11 cellular contexts compared by ENCODE assay signal in genomic region chr22:24426859-24427499, GRCh38. TPM values are rescaled to one million over a fixed set of nuclear protein-coding genes. Genes with fewer than 3 reads are reported as not detected.
DNase-seq lines count a peak whose midpoint lies in the region; ATAC-seq and TF ChIP-seq lines count a peak whose summit lies in the region.
"Had no signal": no experiment of that assay in that cellular context is flagged by ENCODE, and none has a peak within 500 bp of the region (broad histone marks: within the 10 kb centered on the region; RNA-seq: fewer than 3 reads in every experiment).

No MANE protein-coding gene starts in this region.

- H3K9me3 Mint-ChIP-seq in activated T-helper 17 cell treated with anti-CD3 and anti-CD28 coated beads, Interleukin-2, amount 50 U/mL, for 72 hours = no peaks in the 10 kb centered on the region

- H4K91ac ChIP-seq in neuronal stem cell (ENCODE audit: low read depth, low read length, poor library complexity) = no peak overlapping the region

- H3K27ac ChIP-seq in DOHH2 (ENCODE audit: low read depth, low read length) (peak overlapping the region; percentile 98), neuronal stem cell (replicated peaks; ENCODE audit: low read length) (no peak overlapping the region)

- peaks cover 18% of the 10 kb centered on the region for H3K36me3 ChIP-seq in DOHH2 (ENCODE audit: control insufficient read depth, low read length)
- H3K36me3 ChIP-seq in neuronal stem cell (replicated peaks in 1 of 2; ENCODE audit: control insufficient read depth in 2 of 2, insufficient read depth in 2 of 2, low read length in 2 of 2) = no peaks in the 10 kb centered on the region

- peaks cover 2% of the 10 kb centered on the region for H3K79me1 ChIP-seq in neuronal stem cell (ENCODE audit: low read depth, low read length)

- H3K9ac ChIP-seq in neuronal stem cell (ENCODE audit: low read depth, low read length, poor library complexity) = no peak overlapping the region

- no peak overlapping the region for H3K4ac ChIP-seq in neuronal stem cell (ENCODE audit: low read length)

- no peaks in the 10 kb centered on the region for H3K27me3 Mint-ChIP-seq in activated T-helper 17 cell treated with anti-CD3 and anti-CD28 coated beads, Interleukin-2, amount 50 U/mL, for 72 hours

- peaks cover 78% of the 10 kb centered on the region for H3K4me1 ChIP-seq in DOHH2 (ENCODE audit: control insufficient read depth, low read length)
- H3K4me1 ChIP-seq in neuronal stem cell (ENCODE audit: control insufficient read depth in 2 of 2, insufficient read depth in 1 of 2, low read depth in 1 of 2, low read length in 2 of 2) = peaks cover 8 to 14% of the 10 kb centered on the region in 2 donors

- no peaks in the 10 kb centered on the region for H3K9me2 ChIP-seq in DOHH2 (replicated peaks; ENCODE audit: control insufficient read depth, low read length)

- H4K20me1 ChIP-seq in DOHH2 (ENCODE audit: control insufficient read depth, insufficient read depth, low read depth, low read length) = no peaks in the 10 kb centered on the region

- peak overlapping the region; percentile 48 for H2BK12ac ChIP-seq in neuronal stem cell (ENCODE audit: low read length)

- no peak overlapping the region for H2BK5ac ChIP-seq in neuronal stem cell (ENCODE audit: low read length)

- H3K14ac ChIP-seq in neuronal stem cell (ENCODE audit: low read length) = no peak overlapping the region

- TF ChIP-seq CTCF in DOHH2 (IDR thresholded peaks at IDR 0.05; ENCODE audit: low read depth, low read length, poor library complexity, severe bottlenecking) = no peak

- no peak overlapping the region for H2AFZ ChIP-seq in neuronal stem cell (ENCODE audit: low read length)

- H3K18ac ChIP-seq in neuronal stem cell (ENCODE audit: low read length) = peak overlapping the region; percentile 52

- H3K27me3 ChIP-seq in DOHH2 (ENCODE audit: control insufficient read depth, low read length) = no peaks in the 10 kb centered on the region
- H3K27me3 ChIP-seq in neuronal stem cell (ENCODE audit: control insufficient read depth in 3 of 3, insufficient read depth in 3 of 3, low read depth in 1 of 3, low read length in 3 of 3) = peaks cover 10 to 29% (median 26%) of the 10 kb centered on the region in 3 experiments

- H3K4me1 Mint-ChIP-seq in activated T-helper 17 cell treated with anti-CD3 and anti-CD28 coated beads, Interleukin-2, amount 50 U/mL, for 72 hours = peaks cover 18% of the 10 kb centered on the region

- H3K27ac Mint-ChIP-seq in activated T-helper 17 cell treated with anti-CD3 and anti-CD28 coated beads, Interleukin-2, amount 50 U/mL, for 72 hours = peak overlapping the region; percentile 90

- H2BK15ac ChIP-seq in neuronal stem cell (ENCODE audit: low read length) = peak overlapping the region; percentile 59

- ATAC-seq in HG03095 (IDR thresholded peaks at IDR 0.05; ENCODE audit: unreplicated experiment) = peak; percentile 7
- no peak for ATAC-seq in activated T-helper 17 cell treated with anti-CD3 and anti-CD28 coated beads, Interleukin-2, amount 50 U/mL, for 72 hours (replicated peaks)
- no peak for ATAC-seq in GM18868 (IDR thresholded peaks at IDR 0.05; ENCODE audit: unreplicated experiment)
- ATAC-seq: HCT116 had no signal

- peak overlapping the region; percentile 93 for H3K4me3 Mint-ChIP-seq in activated T-helper 17 cell treated with anti-CD3 and anti-CD28 coated beads, Interleukin-2, amount 50 U/mL, for 72 hours

- peak overlapping the region; percentile 70 for H3K23ac ChIP-seq in neuronal stem cell (ENCODE audit: low read depth, low read length, poor library complexity)

- H3K4me3 ChIP-seq in DOHH2 (ENCODE audit: low read length) = peak overlapping the region; percentile 79
- H3K4me3 ChIP-seq in neuronal stem cell (ENCODE audit: low read length in 2 of 2) = no peak overlapping the region

- H4K8ac ChIP-seq in neuronal stem cell (ENCODE audit: low read depth, low read length) = no peak overlapping the region

- no peak overlapping the region for H2BK120ac ChIP-seq in neuronal stem cell (ENCODE audit: low read depth, low read length)

- peaks cover 17% of the 10 kb centered on the region for H3F3A ChIP-seq in DOHH2 (ENCODE audit: control insufficient read depth, insufficient read depth)

- no peaks in the 10 kb centered on the region for H3K9me3 ChIP-seq in DOHH2 (ENCODE audit: control insufficient read depth, insufficient read depth, low read length)
- H3K9me3 ChIP-seq in neuronal stem cell (replicated peaks in 1 of 2; ENCODE audit: control insufficient read depth in 2 of 2, insufficient read depth in 1 of 2, low read depth in 1 of 2, low read length in 2 of 2) = no peaks in the 10 kb centered on the region

- H2AK5ac ChIP-seq in neuronal stem cell (ENCODE audit: low read depth, low read length) = peak overlapping the region; percentile 80

- no peak for DNase-seq in neuronal stem cell (ENCODE audit: low spot score)
- no peak for DNase-seq in kidney tubule cell (ENCODE audit: low spot score)
- DNase-seq in erythroblast (lab: John Stamatoyannopoulos, UW) = no peak
- DNase-seq: DMS153, NCI-H1694, trophoblast cell had no signal

- peaks cover 71% of the 10 kb centered on the region for H3K79me2 ChIP-seq in DOHH2 (ENCODE audit: control insufficient read depth, low read length)

- peaks cover 37% of the 10 kb centered on the region for H3K36me3 Mint-ChIP-seq in activated T-helper 17 cell treated with anti-CD3 and anti-CD28 coated beads, Interleukin-2, amount 50 U/mL, for 72 hours (ENCODE audit: low read depth)

- H3K4me2 ChIP-seq in DOHH2 (ENCODE audit: low read length) (peak overlapping the region; percentile 96), neuronal stem cell (ENCODE audit: insufficient read depth, low read length, poor library complexity, severe bottlenecking) (no peak overlapping the region)

- no peak for TF ChIP-seq POLR2A in erythroblast (IDR thresholded peaks at IDR 0.05; ENCODE audit: low read length)

- WGBS in neuronal stem cell (ENCODE audit: extremely low coverage in 2 of 2, insufficient read length in 2 of 2, insufficient replicate concordance in 1 of 2), 2 donors = no CpG with 5 or more reads among the region's 19 CpGs

RNA-seq across cellular contexts. Expression of gene ADORA2A, which starts 0.4 kb away (rescaled TPM):
- total RNA-seq in activated T-helper 17 cell treated with anti-CD3 and anti-CD28 coated beads, Interleukin-2, amount 50 U/mL, for 72 hours = 10 to 100 TPM; 25.9 to 47.8 TPM
- polyA plus RNA-seq in neuronal stem cell (2013, experiment 1 of 2) = 2.9 TPM
- polyA plus RNA-seq in neuronal stem cell (2013, experiment 2 of 2) = 3.1 TPM
